Comparison of ENCODE assay signal across 1 cellular context in the genomic region with DNA sequence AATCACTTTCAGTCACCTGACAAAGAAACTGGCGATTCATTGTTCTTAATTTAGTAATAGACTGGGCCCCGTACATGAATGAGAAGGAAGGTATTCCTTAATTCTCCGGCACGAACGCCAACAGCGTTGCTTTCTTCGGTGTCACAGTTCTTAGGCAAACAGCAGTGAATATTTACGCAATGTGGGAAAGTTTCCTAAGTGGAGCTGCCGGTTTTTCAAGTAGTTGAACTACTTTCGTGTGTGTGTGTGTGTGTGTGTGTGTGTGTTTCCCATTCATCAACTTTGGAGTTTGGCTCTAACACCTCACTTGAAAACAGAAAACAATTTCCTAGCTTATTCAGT.
TF ChIP-seq lines count a peak whose summit lies in the region.

No MANE protein-coding gene starts in this region.

TF ChIP-seq in GM12878, 131 proteins besides CTCF, POLR2A, EP300 and RAD21 (continued from another document):
- TF ChIP-seq BCLAF1 (IDR thresholded peaks at IDR 0.05), result no peak
